In genomic region chr20:23799216-23799847, GRCh38 we compare ENCODE assay signal across 8 cellular contexts. TPM values are rescaled to one million over a fixed set of nuclear protein-coding genes. Genes with fewer than 3 reads are reported as not detected.
DNase-seq lines count a peak whose midpoint lies in the region; ATAC-seq and TF ChIP-seq lines count a peak whose summit lies in the region.
"Not testable (repeated sequence)": the region's sequence is repeated elsewhere in the genome, so short reads cannot be mapped to it uniquely, and the experiment has no call there.

No MANE protein-coding gene starts in this region.

- H3K9me3 ChIP-seq in RWPE2 (ENCODE audit: severe bottlenecking); upper lobe of left lung: not testable (repeated sequence)

- ATAC-seq in GM21737 (IDR thresholded peaks at IDR 0.05; ENCODE audit: unreplicated experiment) (peak; percentile 67), RWPE2 (ENCODE audit: low read depth) (peak; percentile 92), upper lobe of left lung (ENCODE audit: low FRiP score in 2 of 2) (peak; percentile 54 to 82)
- ATAC-seq in activated naive CD4-positive, alpha-beta T cell treated with anti-CD3 and anti-CD28 coated beads, Interleukin-2, amount 50 U/mL, for 72 hours = peak; percentile 79 to 84

- peaks cover 23% of the 10 kb centered on the region for H3K4me1 Mint-ChIP-seq in nephron progenitor cell

- not testable (repeated sequence) for H3K36me3 Mint-ChIP-seq in activated naive CD4-positive, alpha-beta T cell treated with anti-CD3 and anti-CD28 coated beads, Interleukin-2, amount 50 U/mL, for 72 hours; nephron progenitor cell (ENCODE audit: low read depth)

- H3K4me1 ChIP-seq in RWPE2 (ENCODE audit: insufficient read depth, poor library complexity, severe bottlenecking); upper lobe of left lung: not testable (repeated sequence)

- not testable (repeated sequence) for TF ChIP-seq POLR2A in upper lobe of left lung (IDR thresholded peaks at IDR 0.05)

- not testable (repeated sequence) for H3K27me3 Mint-ChIP-seq in nephron progenitor cell (ENCODE audit: low read depth, poor library complexity)

- TF ChIP-seq RAD21 in Ishikawa (IDR thresholded peaks at IDR 0.05; ENCODE audit: low read depth) = peak; percentile 53

- H3K27ac Mint-ChIP-seq in activated naive CD4-positive, alpha-beta T cell treated with anti-CD3 and anti-CD28 coated beads, Interleukin-2, amount 50 U/mL, for 72 hours; nephron progenitor cell: not testable (repeated sequence)

- not testable (repeated sequence) for H3K27me3 ChIP-seq in GM06990 (replicated peaks; ENCODE audit: control insufficient read depth, insufficient read depth, low read length); RWPE2 (ENCODE audit: insufficient read depth, poor library complexity, severe bottlenecking); upper lobe of left lung

- TF ChIP-seq CTCF in GM06990 (IDR thresholded peaks at IDR 0.05; ENCODE audit: insufficient read depth, low read length, poor library complexity, severe bottlenecking) = peak; percentile 59
- peak; percentile 67 for TF ChIP-seq CTCF in RWPE2 (IDR thresholded peaks at IDR 0.05; ENCODE audit: poor library complexity, severe bottlenecking)
- TF ChIP-seq CTCF in nephron progenitor cell (IDR thresholded peaks at IDR 0.05) = peak; percentile 65
- peak; percentile 35 to 62 (median 56) for TF ChIP-seq CTCF in upper lobe of left lung (IDR thresholded peaks at IDR 0.05)

- not testable (repeated sequence) for H3K4me3 Mint-ChIP-seq in nephron progenitor cell

- H3K9me3 Mint-ChIP-seq in activated naive CD4-positive, alpha-beta T cell treated with anti-CD3 and anti-CD28 coated beads, Interleukin-2, amount 50 U/mL, for 72 hours; nephron progenitor cell: not testable (repeated sequence)

- not testable (repeated sequence) for DNase-seq in GM06990 (ENCODE audit: extremely low read depth, insufficient read length); RWPE2 (ENCODE audit: low spot score)
- peak; percentile 41 to 63 for DNase-seq in activated naive CD4-positive, alpha-beta T cell treated with anti-CD3 and anti-CD28 coated beads, Interleukin-2, amount 50 U/mL, for 72 hours (ENCODE audit: low spot score in 2 of 2)
- DNase-seq in glomerular visceral epithelial cell (ENCODE audit: extremely low spot score) (peak; percentile 38), nephron progenitor cell (peak; percentile 64), upper lobe of left lung (peak in 1 of 2 donors; percentile 30)

- TF ChIP-seq EP300 in Ishikawa (IDR thresholded peaks at IDR 0.05; ENCODE audit: borderline replicate concordance); upper lobe of left lung (IDR thresholded peaks at IDR 0.05): not testable (repeated sequence)

- H3K27ac ChIP-seq in RWPE2 (ENCODE audit: poor library complexity, severe bottlenecking); upper lobe of left lung: not testable (repeated sequence)

- not testable (repeated sequence) for H3K4me3 ChIP-seq in GM06990 (replicated peaks; ENCODE audit: low read depth, low read length); RWPE2 (ENCODE audit: severe bottlenecking); upper lobe of left lung

- 49 to 61% methylated on average over 3 of the region's 4 CpGs for WGBS in upper lobe of left lung, 2 donors

- H3K36me3 ChIP-seq in GM06990 (ENCODE audit: control insufficient read depth, insufficient read depth, low read length); RWPE2 (ENCODE audit: low read depth); upper lobe of left lung: not testable (repeated sequence)

RNA-seq across cellular contexts. Expression of gene CST2, which starts 27.2 kb away (rescaled TPM):
- not detected for total RNA-seq in activated naive CD4-positive, alpha-beta T cell treated with anti-CD3 and anti-CD28 coated beads, Interleukin-2, amount 50 U/mL, for 72 hours
- under 1 TPM in 3 of 6 donors, not detected in 3; 0.29 to 0.98 (median 0.47) TPM for total RNA-seq in upper lobe of left lung

RNA-seq across cellular contexts. Expression of gene CST1, which starts 48.6 kb away (rescaled TPM):
- not detected for total RNA-seq in activated naive CD4-positive, alpha-beta T cell treated with anti-CD3 and anti-CD28 coated beads, Interleukin-2, amount 50 U/mL, for 72 hours
- total RNA-seq in upper lobe of left lung = not detected
